Comparison of ENCODE assay signal across 29 cellular contexts in the genomic region with DNA sequence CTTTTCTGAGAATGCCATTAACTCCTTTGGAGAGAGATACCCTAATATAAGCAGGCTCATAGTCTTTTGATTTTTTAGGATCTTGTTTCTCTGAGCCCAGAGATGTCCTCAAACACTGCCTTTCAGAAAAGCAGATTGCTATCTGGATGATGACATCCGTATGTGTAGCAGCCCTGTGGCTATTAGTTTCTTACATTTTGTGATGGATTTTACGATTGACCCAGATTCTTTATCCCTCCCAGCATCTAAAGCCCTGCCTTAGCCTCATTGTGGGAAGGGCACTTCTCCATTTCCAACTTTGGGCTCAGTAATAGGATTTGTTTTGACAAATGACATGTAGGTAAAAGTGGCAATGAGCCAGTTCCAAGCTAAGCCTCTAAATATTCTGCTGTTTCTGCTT.
"Had no signal": no experiment of that assay in that cellular context is flagged by ENCODE, and none has a peak within 500 bp of the region (broad histone marks: within the 10 kb centered on the region; RNA-seq: fewer than 3 reads in every experiment).

No MANE protein-coding gene starts in this region.

- H2AFZ ChIP-seq: hepatocyte had no signal

- H3K27me3 ChIP-seq: brain microvascular endothelial cell, esophagus muscularis mucosa, gastrocnemius medialis, hepatocyte had no signal

- H3K36me3 ChIP-seq: brain microvascular endothelial cell, esophagus muscularis mucosa, gastrocnemius medialis, heart right ventricle had no signal

- DNase-seq: activated CD4-positive, alpha-beta memory T cell treated with anti-CD3 and anti-CD28 coated beads, Interleukin-2, amount 10 ng/mL, durations not matched to agents 7 days and 5 days; activated CD4-positive, alpha-beta T cell treated with anti-CD3 and anti-CD28 coated beads for 1 hour; activated CD4-positive, alpha-beta T cell treated with anti-CD3 and anti-CD28 coated beads for 4 hours; activated CD4-positive, alpha-beta T cell treated with anti-CD3 and anti-CD28 coated beads, Interleukin-2, amount 10 ng/mL, durations not matched to agents 7 days and 5 days; activated CD4-positive, alpha-beta T cell treated with anti-CD3 and anti-CD28 coated beads, Interleukin-2, amount 50 U/mL, for 4 hours; activated CD8-positive, alpha-beta memory T cell treated with anti-CD3 and anti-CD28 coated beads, Interleukin-2, amount 50 U/mL, for 48 hours; activated gamma-delta T cell; activated naive CD4-positive, alpha-beta T cell treated with anti-CD3 and anti-CD28 coated beads, Interleukin-2, amount 50 U/mL, for 16 hours; activated naive CD4-positive, alpha-beta T cell treated with Interleukin-2 at 50 U/mL for 16 hours; activated T-cell treated with anti-CD3 and anti-CD28 coated beads for 4 hours; activated T-cell treated with anti-CD3 and anti-CD28 coated beads, Interleukin-2, amount 50 U/mL, for 24 hours; activated T-cell treated with anti-CD3 and anti-CD28 coated beads, Interleukin-2, amount 50 U/mL, for 72 hours; amniotic stem cell; anterior cingulate cortex; brain microvascular endothelial cell; effector CD4-positive, alpha-beta T cell; effector memory CD8-positive, alpha-beta T cell; erythroblast; foreskin keratinocyte; gastrocnemius medialis; heart right ventricle; T-helper 2 cell had no signal

- H3K4me3 Mint-ChIP-seq: activated CD4-positive, alpha-beta memory T cell treated with anti-CD3 and anti-CD28 coated beads, Interleukin-2, amount 10 ng/mL, durations not matched to agents 7 days and 5 days; activated CD4-positive, alpha-beta T cell treated with anti-CD3 and anti-CD28 coated beads, Interleukin-2, amount 10 ng/mL, durations not matched to agents 7 days and 5 days; activated naive CD8-positive, alpha-beta T cell; activated T-cell treated with anti-CD3 and anti-CD28 coated beads, Interleukin-2, amount 50 U/mL, for 24 hours; activated T-cell treated with anti-CD3 and anti-CD28 coated beads, Interleukin-2, amount 50 U/mL, for 72 hours; central memory CD8-positive, alpha-beta T cell; dendritic cell treated with granulocyte-macrophage colony-stimulating factor and Interleukin-4, amounts not matched to agents 40 ng/mL and 50 ng/mL, for 4 days; effector memory CD8-positive, alpha-beta T cell; WTC11 had no signal

- H3K9me3 Mint-ChIP-seq: activated T-cell treated with anti-CD3 and anti-CD28 coated beads, Interleukin-2, amount 50 U/mL, for 72 hours; central memory CD8-positive, alpha-beta T cell had no signal

- H3K36me3 Mint-ChIP-seq: activated naive CD8-positive, alpha-beta T cell had no signal

- H3K4me2 ChIP-seq: hepatocyte had no signal

- H3K4me1 Mint-ChIP-seq: activated CD4-positive, alpha-beta memory T cell treated with anti-CD3 and anti-CD28 coated beads, Interleukin-2, amount 10 ng/mL, durations not matched to agents 7 days and 5 days; central memory CD8-positive, alpha-beta T cell had no signal

- H3K27ac Mint-ChIP-seq: activated CD4-positive, alpha-beta memory T cell treated with anti-CD3 and anti-CD28 coated beads, Interleukin-2, amount 10 ng/mL, durations not matched to agents 7 days and 5 days; activated CD4-positive, alpha-beta T cell treated with anti-CD3 and anti-CD28 coated beads, Interleukin-2, amount 10 ng/mL, durations not matched to agents 7 days and 5 days; activated naive CD8-positive, alpha-beta T cell; activated T-cell treated with anti-CD3 and anti-CD28 coated beads, Interleukin-2, amount 50 U/mL, for 24 hours; activated T-cell treated with anti-CD3 and anti-CD28 coated beads, Interleukin-2, amount 50 U/mL, for 72 hours; dendritic cell treated with granulocyte-macrophage colony-stimulating factor and Interleukin-4, amounts not matched to agents 40 ng/mL and 50 ng/mL, for 4 days; effector memory CD8-positive, alpha-beta T cell; WTC11 had no signal

- H3K4me1 ChIP-seq: foreskin keratinocyte had no signal

- H3K79me2 ChIP-seq: hepatocyte had no signal

- H3K27ac ChIP-seq: brain microvascular endothelial cell, coronary artery, esophagus muscularis mucosa, foreskin keratinocyte, gastrocnemius medialis, heart right ventricle, hepatocyte had no signal

- H3K9me3 ChIP-seq: gastrocnemius medialis had no signal

- H3K27me3 Mint-ChIP-seq: activated CD4-positive, alpha-beta T cell treated with anti-CD3 and anti-CD28 coated beads, Interleukin-2, amount 10 ng/mL, durations not matched to agents 7 days and 5 days; central memory CD8-positive, alpha-beta T cell; effector memory CD8-positive, alpha-beta T cell had no signal

- H3K4me3 ChIP-seq: coronary artery, esophagus muscularis mucosa, gastrocnemius medialis, heart right ventricle, hepatocyte had no signal
